8 cellular contexts compared by ENCODE assay signal in genomic region chr18:9575558-9575957, GRCh38. TPM values are rescaled to one million over a fixed set of nuclear protein-coding genes. Genes with fewer than 3 reads are reported as not detected.
A peak's percentile ranks its signal among the peaks of the same experiment; 100 is the strongest.
DNase-seq lines count a peak whose midpoint lies in the region; ATAC-seq and TF ChIP-seq lines count a peak whose summit lies in the region.

No MANE protein-coding gene starts in this region.

- H3K27ac ChIP-seq in left ventricle myocardium inferior (replicated peaks) (peak overlapping the region; percentile 56), psoas muscle (no peak overlapping the region)

- H3K4me3 ChIP-seq in BE2C (ENCODE audit: low read depth, low read length) (no peak overlapping the region), left ventricle myocardium inferior (no peak overlapping the region), psoas muscle (peak overlapping the region; percentile 24)

- no peaks in the 10 kb centered on the region for H3K36me3 ChIP-seq in BE2C
- H3K36me3 ChIP-seq in left ventricle myocardium inferior, result peaks cover 58% of the 10 kb centered on the region
- H3K36me3 ChIP-seq in psoas muscle (ENCODE audit: insufficient read depth in 1 of 2, low read depth in 1 of 2), result peaks cover under 1 to 74% of the 10 kb centered on the region in 2 donors

- TF ChIP-seq CTCF in BE2C (IDR thresholded peaks at IDR 0.05; ENCODE audit: low read depth, low read length) (peak; percentile 75), GM20000 (IDR thresholded peaks at IDR 0.05; ENCODE audit: extremely low read depth, missing control alignments) (peak; percentile 92), left ventricle myocardium inferior (IDR thresholded peaks at IDR 0.05; ENCODE audit: borderline replicate concordance) (peak; percentile 90), psoas muscle (IDR thresholded peaks at IDR 0.05) (peak; percentile 87)

- no peaks in the 10 kb centered on the region for H3K4me1 ChIP-seq in BE2C
- peaks cover 6% of the 10 kb centered on the region for H3K4me1 ChIP-seq in left ventricle myocardium inferior
- peaks cover 6% of the 10 kb centered on the region for H3K4me1 ChIP-seq in psoas muscle

- H3K27me3 ChIP-seq in BE2C, result no peaks in the 10 kb centered on the region
- H3K27me3 ChIP-seq in left ventricle myocardium inferior (ENCODE audit: low read depth), result no peaks in the 10 kb centered on the region
- H3K27me3 ChIP-seq in psoas muscle (ENCODE audit: insufficient read depth in 3 of 3, low read length in 2 of 3), result no peaks in the 10 kb centered on the region

- 2 to 5% (median 4%) methylated on average over 5 of the region's 5 CpGs for WGBS in psoas muscle, 3 donors

- DNase-seq in BE2C (peak; percentile 75), GM20000 (ENCODE audit: low spot score) (peak; percentile 31), NCI-H2227 (lab: John Stamatoyannopoulos, UW; ENCODE audit: unreplicated experiment) (peak; percentile 90), amygdala (lab: John Stamatoyannopoulos, UW) (peak in 38 of 56 donors; percentile 3 to 80 (median 24)), left ventricle myocardium inferior (peak; percentile 44), psoas muscle (peak; percentile 37 to 69)
- DNase-seq in activated CD4-positive, CD25-positive, alpha-beta regulatory T cell (lab: John Stamatoyannopoulos, UW), result no peak
- DNase-seq in stimulated activated naive CD4-positive, alpha-beta T cell (lab: John Stamatoyannopoulos, UW), result no peak

- ATAC-seq in psoas muscle, result peak; percentile 93 to 99 (median 98)

- intact Hi-C loops in left ventricle myocardium inferior (cut with micrococcal nuclease), result no loop called here
- intact Hi-C loops in psoas muscle (cut with DNase I), result loop anchor here (5.0 to 10.0 kb wide), 3 partner anchors 99 to 379 kb away; no protein-coding TSS in a partner anchor

- H3K9me3 ChIP-seq in BE2C (no peaks in the 10 kb centered on the region), left ventricle myocardium inferior (replicated peaks) (no peaks in the 10 kb centered on the region), psoas muscle (no peaks in the 10 kb centered on the region)

RNA-seq across cellular contexts. Expression of gene PPP4R1, which starts 38.8 kb away (rescaled TPM):
- polyA plus RNA-seq in BE2C (2012; ENCODE audit: insufficient read depth, insufficient read length, low read depth), result 23.5 TPM
- 53.5 TPM for total RNA-seq in left ventricle myocardium inferior
- total RNA-seq in psoas muscle, result 10 to 100 TPM; 27.8 to 36.1 (median 31.7) TPM
- polyA plus RNA-seq in psoas muscle, result 10 to 100 TPM; 10.3 to 23.0 (median 13.3) TPM

Comparison
In these comparisons a context has a peak if more than half of its experiments do, and no peak if none do; other contexts are left out.
1. DNase-seq: peak in BE2C (single experiment), GM20000 (single experiment), NCI-H2227 (single experiment), amygdala (38 of 56), left ventricle myocardium inferior (single experiment) and psoas muscle (2 of 2); none in activated CD4-positive, CD25-positive, alpha-beta regulatory T cell (0 of 4) and stimulated activated naive CD4-positive, alpha-beta T cell (0 of 6).
2. Peak in every context shown above with its lines, with median percentiles within 50 percentile points of each other: CTCF ChIP-seq.